ENCODE assay signal across 9 cellular contexts in genomic region chr19:2083174-2083854, GRCh38. TPM values are rescaled to one million over a fixed set of nuclear protein-coding genes. Genes with fewer than 3 reads are reported as not detected.
DNase-seq lines count a peak whose midpoint lies in the region; ATAC-seq and TF ChIP-seq lines count a peak whose summit lies in the region.
"Had no signal": no experiment of that assay in that cellular context is flagged by ENCODE, and none has a peak within 500 bp of the region (broad histone marks: within the 10 kb centered on the region; RNA-seq: fewer than 3 reads in every experiment).

No MANE protein-coding gene starts in this region.

- peak overlapping the region; percentile 88 for H3K4me2 ChIP-seq in BLaER1

- no peaks in the 10 kb centered on the region for H3K9me3 ChIP-seq in BLaER1
- no peaks in the 10 kb centered on the region for H3K9me3 ChIP-seq in mucosa of descending colon
- H3K9me3 ChIP-seq: pancreas had no signal

- ATAC-seq in mucosa of descending colon (peak; percentile 45), HG03432 (IDR thresholded peaks at IDR 0.05; ENCODE audit: unreplicated experiment) (no peak)

- no peaks in the 10 kb centered on the region for H3K27me3 ChIP-seq in BLaER1
- H3K27me3 ChIP-seq: pancreas had no signal

- intact Hi-C loops in mucosa of descending colon (cut with DNase I, micrococcal nuclease) (no loop called here), head of caudate nucleus (cut with DNase I) (no loop called here)

- peaks cover 88% of the 10 kb centered on the region for H4K20me1 ChIP-seq in BLaER1

- TF ChIP-seq POLR2A in NB4 (IDR thresholded peaks at IDR 0.05; ENCODE audit: extremely low read depth, insufficient read length) (no peak), erythroblast (IDR thresholded peaks at IDR 0.05; ENCODE audit: low read length) (no peak)

- peak overlapping the region; percentile 83 for H3K27ac ChIP-seq in BLaER1

- H3K4me1 ChIP-seq in BLaER1 (peaks cover 100% of the 10 kb centered on the region), mucosa of descending colon (ENCODE audit: low read depth) (peaks cover 6% of the 10 kb centered on the region)

- H3K9ac ChIP-seq in BLaER1, result peak overlapping the region; percentile 65

- H3K36me3 ChIP-seq in BLaER1, result peaks cover 28% of the 10 kb centered on the region
- peaks cover 2% of the 10 kb centered on the region for H3K36me3 ChIP-seq in mucosa of descending colon (ENCODE audit: low read depth)

- H3K4me3 ChIP-seq in BLaER1 (peak overlapping the region; percentile 54), NB4 (ENCODE audit: low read depth, low read length) (peak overlapping the region; percentile 69), mucosa of descending colon (no peak overlapping the region)

- DNase-seq in NB4 (ENCODE audit: low read depth) (peak; percentile 37), mucosa of descending colon (peak in 1 of 3 donors; percentile 82), head of caudate nucleus (no peak), erythroblast (lab: John Stamatoyannopoulos, UW) (no peak), T1000 (lab: John Stamatoyannopoulos, UW) (no peak)
- peak; percentile 77 for DNase-seq in activated T-cell treated with anti-CD3 and anti-CD28 coated beads, Interleukin-2, amount 50 U/mL, for 48 hours
- DNase-seq: pancreas had no signal

- no peak for TF ChIP-seq CTCF in NB4 (IDR thresholded peaks at IDR 0.05; ENCODE audit: low read depth, low read length)
- no peak for TF ChIP-seq CTCF in mucosa of descending colon (IDR thresholded peaks at IDR 0.05)

RNA-seq across cellular contexts. Expression of gene MOB3A, which starts 12.8 kb away (rescaled TPM):
- total RNA-seq in mucosa of descending colon, result 10 to 100 TPM; 39.8 to 76.8 (median 43.7) TPM

RNA-seq across cellular contexts. Expression of gene IZUMO4, which starts 13.4 kb away (rescaled TPM):
- total RNA-seq in mucosa of descending colon, result 1 to 10 TPM; 2.2 to 5.3 (median 3.4) TPM

RNA-seq across cellular contexts. Expression of gene MKNK2, which starts 32.3 kb away (rescaled TPM):
- total RNA-seq in mucosa of descending colon, result 100 to 1,000 TPM; 252 to 330 (median 304) TPM

Comparison
In these comparisons a context has a peak if more than half of its experiments do, and no peak if none do; other contexts are left out.
1. DNase-seq: peak in NB4 (single experiment) and activated T-cell treated with anti-CD3 and anti-CD28 coated beads, Interleukin-2, amount 50 U/mL, for 48 hours (2 of 2); none in head of caudate nucleus (0 of 42), erythroblast (0 of 2) and T1000 (single experiment).